ENCODE assay signal across 8 cellular contexts in genomic region chr19:1407662-1408299, GRCh38. TPM values are rescaled to one million over a fixed set of nuclear protein-coding genes. Genes with fewer than 3 reads are reported as not detected.
DNase-seq lines count a peak whose midpoint lies in the region; ATAC-seq and TF ChIP-seq lines count a peak whose summit lies in the region.

No MANE protein-coding gene starts in this region.

- H3K4me1 ChIP-seq in ectodermal cell (ENCODE audit: control insufficient read depth, insufficient read depth, low read length), result peaks cover 28% of the 10 kb centered on the region
- H3K4me1 ChIP-seq in neural progenitor cell, result peaks cover 14% of the 10 kb centered on the region

- peak overlapping the region; percentile 73 for H3K9ac ChIP-seq in neural progenitor cell

- no peak for TF ChIP-seq CTCF in neural progenitor cell (IDR thresholded peaks at IDR 0.05)
- no peak for TF ChIP-seq CTCF in endothelial cell (IDR thresholded peaks at IDR 0.05; ENCODE audit: unreplicated experiment)

- WGBS in ectodermal cell, 2 experiments, result 0% methylated on average over 87 of the region's 87 CpGs

- H3K9me3 Mint-ChIP-seq in neural progenitor cell (no peaks in the 10 kb centered on the region), endothelial cell (ENCODE audit: unreplicated experiment) (no peaks in the 10 kb centered on the region)

- H3K4me3 Mint-ChIP-seq in T-helper 17 cell, result peak overlapping the region; percentile 94
- H3K4me3 Mint-ChIP-seq in neural progenitor cell, result peak overlapping the region; percentile 71
- H3K4me3 Mint-ChIP-seq in endothelial cell (ENCODE audit: unreplicated experiment), result no peak overlapping the region

- H3F3A ChIP-seq in neural progenitor cell (ENCODE audit: low read depth), result peaks cover 21% of the 10 kb centered on the region

- DNase-seq in T-helper 17 cell, result peak; percentile 42 to 44 (median 43)
- DNase-seq in neural progenitor cell (ENCODE audit: low spot score), result no peak
- DNase-seq in cortex of kidney (lab: John Stamatoyannopoulos, UW), result no peak
- no peak for DNase-seq in endothelial cell (ENCODE audit: low spot score)
- no peak for DNase-seq in NCI-H1436 treated with DMSO at 0.1 percent for 48 hours (lab: John Stamatoyannopoulos, UW)

- H3K4me1 Mint-ChIP-seq in T-helper 17 cell (peaks cover 38% of the 10 kb centered on the region), neural progenitor cell (peaks cover 34% of the 10 kb centered on the region), endothelial cell (ENCODE audit: unreplicated experiment) (peaks cover 27% of the 10 kb centered on the region)

- H3K79me2 ChIP-seq in neural progenitor cell (ENCODE audit: low read depth), result peaks cover 52% of the 10 kb centered on the region

- peak overlapping the region; percentile 96 for H3K4me2 ChIP-seq in neural progenitor cell

- no peak overlapping the region for H3K27ac ChIP-seq in ectodermal cell (ENCODE audit: insufficient read depth, low read depth, low read length, poor library complexity, severe bottlenecking)
- H3K27ac ChIP-seq in neural progenitor cell, result no peak overlapping the region

- no peak overlapping the region for H2AFZ ChIP-seq in neural progenitor cell (replicated peaks)

- H3K27me3 ChIP-seq in ectodermal cell (ENCODE audit: control insufficient read depth, insufficient read depth, low read length, poor library complexity, severe bottlenecking), result no peaks in the 10 kb centered on the region
- peaks cover 10% of the 10 kb centered on the region for H3K27me3 ChIP-seq in neural progenitor cell

- H3K36me3 Mint-ChIP-seq in T-helper 17 cell (ENCODE audit: low read depth) (peaks cover 2% of the 10 kb centered on the region), neural progenitor cell (peaks cover 9% of the 10 kb centered on the region), endothelial cell (ENCODE audit: low read depth, unreplicated experiment) (peaks cover 13% of the 10 kb centered on the region)

- no peaks in the 10 kb centered on the region for H3K36me3 ChIP-seq in ectodermal cell (ENCODE audit: control insufficient read depth, insufficient read depth, low read length)
- no peaks in the 10 kb centered on the region for H3K36me3 ChIP-seq in neural progenitor cell

- peak overlapping the region; percentile 92 for H3K4me3 ChIP-seq in ectodermal cell (ENCODE audit: insufficient read depth, low read depth, low read length)
- H3K4me3 ChIP-seq in neural progenitor cell, result peak overlapping the region; percentile 99

- no peaks in the 10 kb centered on the region for H3K9me3 ChIP-seq in T-helper 17 cell (ENCODE audit: control insufficient read depth, low read length, poor library complexity, severe bottlenecking)
- no peaks in the 10 kb centered on the region for H3K9me3 ChIP-seq in ectodermal cell (ENCODE audit: control insufficient read depth, low read length)
- no peaks in the 10 kb centered on the region for H3K9me3 ChIP-seq in neural progenitor cell (ENCODE audit: low read depth)

- H4K20me1 ChIP-seq in neural progenitor cell (ENCODE audit: low read depth), result peaks cover 49% of the 10 kb centered on the region

- H3K27ac Mint-ChIP-seq in T-helper 17 cell (no peak overlapping the region), neural progenitor cell (no peak overlapping the region), endothelial cell (ENCODE audit: unreplicated experiment) (no peak overlapping the region)

- H3K27me3 Mint-ChIP-seq in T-helper 17 cell (no peaks in the 10 kb centered on the region), neural progenitor cell (ENCODE audit: insufficient read depth, low read depth) (peaks cover under 1% of the 10 kb centered on the region), endothelial cell (ENCODE audit: unreplicated experiment) (peaks cover 25% of the 10 kb centered on the region)

- ATAC-seq in GM18517 (IDR thresholded peaks at IDR 0.05; ENCODE audit: unreplicated experiment), result peak; percentile 15
- ATAC-seq in HG02885 (IDR thresholded peaks at IDR 0.05; ENCODE audit: poor library complexity, unreplicated experiment), result peak; percentile 32
- peak; percentile 33 for ATAC-seq in T-helper 17 cell

RNA-seq across cellular contexts. Expression of gene DAZAP1, which starts 0.4 kb away (rescaled TPM):
- total RNA-seq in T-helper 17 cell (100 to 1,000 TPM; 148 to 163 TPM), neural progenitor cell (ENCODE audit: low replicate concordance) (107 and 121 TPM in 2 replicates), endothelial cell (ENCODE audit: unreplicated experiment) (145 TPM)
- polyA plus RNA-seq in ectodermal cell (2013, experiment 1 of 4), result 164 TPM
- 161 TPM for polyA plus RNA-seq in ectodermal cell (2013, experiment 2 of 4)
- 111 TPM for polyA plus RNA-seq in ectodermal cell (2013, experiment 3 of 4)
- polyA plus RNA-seq in ectodermal cell (2013, experiment 4 of 4), result 116 TPM

RNA-seq across cellular contexts. Expression of gene GAMT, which starts 6.4 kb away (rescaled TPM):
- 1 to 10 TPM; 9.0 to 9.9 TPM for total RNA-seq in T-helper 17 cell
- 52.9 TPM for polyA plus RNA-seq in ectodermal cell (2013, experiment 1 of 4)
- 56.8 TPM for polyA plus RNA-seq in ectodermal cell (2013, experiment 2 of 4)
- polyA plus RNA-seq in ectodermal cell (2013, experiment 3 of 4), result 38.4 TPM
- polyA plus RNA-seq in ectodermal cell (2013, experiment 4 of 4), result 41.1 TPM
- total RNA-seq in neural progenitor cell (ENCODE audit: low replicate concordance), result 13.8 and 53.7 TPM in 2 replicates
- 18.1 TPM for total RNA-seq in endothelial cell (ENCODE audit: unreplicated experiment)

RNA-seq across cellular contexts. Expression of gene NDUFS7, which starts 24.1 kb away (rescaled TPM):
- total RNA-seq in T-helper 17 cell (10 to 100 TPM; 50.9 to 54.7 TPM), neural progenitor cell (ENCODE audit: low replicate concordance) (15.4 and 69.3 TPM in 2 replicates), endothelial cell (ENCODE audit: unreplicated experiment) (84.0 TPM)
- polyA plus RNA-seq in ectodermal cell (2013, experiment 1 of 4), result 58.6 TPM
- polyA plus RNA-seq in ectodermal cell (2013, experiment 2 of 4), result 59.8 TPM
- polyA plus RNA-seq in ectodermal cell (2013, experiment 3 of 4), result 69.8 TPM
- 79.4 TPM for polyA plus RNA-seq in ectodermal cell (2013, experiment 4 of 4)

RNA-seq across cellular contexts. Expression of gene RPS15, which starts 30.4 kb away (rescaled TPM):
- total RNA-seq in T-helper 17 cell (1,000 to 10,000 TPM; 1,653 to 1,678 TPM), neural progenitor cell (ENCODE audit: low replicate concordance) (1,918 and 2,648 TPM in 2 replicates), endothelial cell (ENCODE audit: unreplicated experiment) (1,175 TPM)
- polyA plus RNA-seq in ectodermal cell (2013, experiment 1 of 4), result 2,057 TPM
- polyA plus RNA-seq in ectodermal cell (2013, experiment 2 of 4), result 2,044 TPM
- polyA plus RNA-seq in ectodermal cell (2013, experiment 3 of 4), result 2,363 TPM
- polyA plus RNA-seq in ectodermal cell (2013, experiment 4 of 4), result 2,339 TPM

RNA-seq across cellular contexts. Expression of gene APC2, which starts 42.1 kb away (rescaled TPM):
- total RNA-seq in T-helper 17 cell (under 1 TPM; 0.07 to 0.44 TPM), neural progenitor cell (ENCODE audit: low replicate concordance) (1.3 and 12.2 TPM in 2 replicates), endothelial cell (ENCODE audit: unreplicated experiment) (1.9 TPM)
- polyA plus RNA-seq in ectodermal cell (2013, experiment 1 of 4), result 4.2 TPM
- polyA plus RNA-seq in ectodermal cell (2013, experiment 2 of 4), result 5.4 TPM
- 6.8 TPM for polyA plus RNA-seq in ectodermal cell (2013, experiment 3 of 4)
- 7.3 TPM for polyA plus RNA-seq in ectodermal cell (2013, experiment 4 of 4)

Comparison
In these comparisons a context has a peak if more than half of its experiments do, and no peak if none do; other contexts are left out.
1. DNase-seq: peak in T-helper 17 cell (3 of 3); none in neural progenitor cell (single experiment), cortex of kidney (single experiment), endothelial cell (single experiment) and NCI-H1436 treated with DMSO at 0.1 percent for 48 hours (single experiment).
2. Peak in every context shown above with its lines, with median percentiles within 50 percentile points of each other: ATAC-seq.